In genomic region chr7:16432425-16432731, GRCh38 we compare ENCODE assay signal across 16 cellular contexts. TPM values are rescaled to one million over a fixed set of nuclear protein-coding genes. Genes with fewer than 3 reads are reported as not detected.
"Had no signal": no experiment of that assay in that cellular context is flagged by ENCODE, and none has a peak within 500 bp of the region (broad histone marks: within the 10 kb centered on the region; RNA-seq: fewer than 3 reads in every experiment).

No MANE protein-coding gene starts in this region.

- DNase-seq: activated CD4-positive, alpha-beta T cell treated with anti-CD3 and anti-CD28 coated beads, Interleukin-2, amount 50 U/mL, for 1 hour; activated CD8-positive, alpha-beta memory T cell treated with anti-CD3 and anti-CD28 coated beads, Interleukin-2, amount 50 U/mL, for 48 hours; activated naive CD4-positive, alpha-beta T cell; activated T-cell treated with anti-CD3 and anti-CD28 coated beads, Interleukin-2, amount 50 U/mL, for 1 hour; aorta; NCI-H1694; NCI-H2029 had no signal

- H3K4me1 Mint-ChIP-seq: activated CD4-positive, alpha-beta memory T cell treated with anti-CD3 and anti-CD28 coated beads, Interleukin-2, amount 10 ng/mL, durations not matched to agents 7 days and 5 days; activated naive CD4-positive, alpha-beta T cell treated with anti-CD3 and anti-CD28 coated beads, Interleukin-2, amount 50 U/mL, for 24 hours had no signal

- H3K36me3 ChIP-seq: breast epithelium, WERI-Rb-1 had no signal

- H3K4me3 ChIP-seq: breast epithelium, SK-N-MC had no signal

- H3K27ac ChIP-seq: breast epithelium, SK-N-MC, WERI-Rb-1 had no signal

- H3K27me3 Mint-ChIP-seq: activated CD4-positive, alpha-beta memory T cell treated with anti-CD3 and anti-CD28 coated beads, Interleukin-2, amount 10 ng/mL, durations not matched to agents 7 days and 5 days had no signal

- H3K27me3 ChIP-seq: breast epithelium had no signal

- H3K9me3 ChIP-seq: breast epithelium had no signal

- H3K9me3 Mint-ChIP-seq: activated CD4-positive, alpha-beta memory T cell treated with anti-CD3 and anti-CD28 coated beads, Interleukin-2, amount 10 ng/mL, durations not matched to agents 7 days and 5 days; activated naive CD4-positive, alpha-beta T cell treated with anti-CD3 and anti-CD28 coated beads, Interleukin-2, amount 50 U/mL, for 24 hours had no signal

- H3K4me3 Mint-ChIP-seq: activated CD4-positive, alpha-beta memory T cell treated with anti-CD3 and anti-CD28 coated beads, Interleukin-2, amount 10 ng/mL, durations not matched to agents 7 days and 5 days; activated CD4-positive, alpha-beta T cell treated with anti-CD3 and anti-CD28 coated beads for 36 hours; activated naive CD4-positive, alpha-beta T cell treated with anti-CD3 and anti-CD28 coated beads, Interleukin-2, amount 50 U/mL, for 24 hours had no signal

- H3K4me1 ChIP-seq: breast epithelium had no signal

- H3K36me3 Mint-ChIP-seq: activated naive CD4-positive, alpha-beta T cell treated with anti-CD3 and anti-CD28 coated beads, Interleukin-2, amount 50 U/mL, for 24 hours had no signal

- H3K27ac Mint-ChIP-seq: activated CD4-positive, alpha-beta memory T cell treated with anti-CD3 and anti-CD28 coated beads, Interleukin-2, amount 10 ng/mL, durations not matched to agents 7 days and 5 days; activated CD4-positive, alpha-beta T cell treated with anti-CD3 and anti-CD28 coated beads for 36 hours; activated naive CD4-positive, alpha-beta T cell treated with anti-CD3 and anti-CD28 coated beads, Interleukin-2, amount 50 U/mL, for 24 hours had no signal

RNA-seq across cellular contexts. Expression of gene SOSTDC1, which starts 33.2 kb away (rescaled TPM):
- total RNA-seq: activated CD4-positive, alpha-beta memory T cell treated with anti-CD3 and anti-CD28 coated beads, Interleukin-2, amount 10 ng/mL, durations not matched to agents 7 days and 5 days; activated CD4-positive, alpha-beta T cell treated with anti-CD3 and anti-CD28 coated beads for 36 hours; aorta; LHCN-M2; M059J; T-helper 2 cell treated with Interferon-gamma antibody and Interleukin-4, amounts not matched to agents 100 ng/mL and 5 ng/mL, for 36 hours had no signal
